6 cellular contexts compared by ENCODE assay signal in genomic region chr9:19113064-19113611, GRCh38. TPM values are rescaled to one million over a fixed set of nuclear protein-coding genes. Genes with fewer than 3 reads are reported as not detected.
DNase-seq lines count a peak whose midpoint lies in the region; ATAC-seq, FAIRE-seq and TF ChIP-seq lines count a peak whose summit lies in the region.
"Not testable (repeated sequence)": the region's sequence is repeated elsewhere in the genome, so short reads cannot be mapped to it uniquely, and the experiment has no call there.

No MANE protein-coding gene starts in this region.

- H3K4me1 ChIP-seq in HepG2 (ENCODE audit: insufficient read depth, low read length): peaks cover 56% of the 10 kb centered on the region
- H3K4me1 ChIP-seq in subcutaneous abdominal adipose tissue (ENCODE audit: control insufficient read depth in 5 of 5, insufficient read depth in 5 of 5, low read length in 5 of 5): not testable (repeated sequence)

- FAIRE-seq in HepG2 (lab: Jason Lieb, UNC): not testable (repeated sequence)

- peak overlapping the region; percentile 23 for H3K27ac Mint-ChIP-seq in activated T-cell treated with anti-CD3 and anti-CD28 coated beads, Interleukin-2, amount 50 U/mL, for 24 hours
- H3K27ac Mint-ChIP-seq in central memory CD8-positive, alpha-beta T cell (ENCODE audit: low read depth): peak overlapping the region; percentile 65
- H3K27ac Mint-ChIP-seq in mesothelial cell of epicardium (peak overlapping the region; percentile 25), progenitor cell of endocrine pancreas (peak overlapping the region; percentile 80)

- H2AFZ ChIP-seq in HepG2 (ENCODE audit: low read length): not testable (repeated sequence)

- not testable (repeated sequence) for H3K4me3 Mint-ChIP-seq in activated T-cell treated with anti-CD3 and anti-CD28 coated beads, Interleukin-2, amount 50 U/mL, for 24 hours; central memory CD8-positive, alpha-beta T cell; mesothelial cell of epicardium; progenitor cell of endocrine pancreas (ENCODE audit: low read depth)

- in situ Hi-C loops in HepG2 (cut with HindIII; ENCODE audit: extremely low pct_ligation_motif_present, low pct_unique_long_range_greater_than_20kb): not testable (repeated sequence)

- not testable (repeated sequence) for H3K9me3 Mint-ChIP-seq in activated T-cell treated with anti-CD3 and anti-CD28 coated beads, Interleukin-2, amount 50 U/mL, for 24 hours; central memory CD8-positive, alpha-beta T cell; mesothelial cell of epicardium; progenitor cell of endocrine pancreas (ENCODE audit: low read depth)

- POLR2A ChIA-PET in HepG2 (lab: Yijun Ruan, JAX): interaction anchor here (1.4 to 2.6 kb wide), 6 partner anchors 10 to 61 kb away, joined by 4 to 11 read pairs (median 6); no protein-coding TSS in a partner anchor

- not testable (repeated sequence) for H3K4me3 ChIP-seq in HepG2 (replicated peaks in 1 of 3; ENCODE audit: insufficient read depth in 1 of 3, low read depth in 2 of 3, low read length in 3 of 3); subcutaneous abdominal adipose tissue (ENCODE audit: low read depth in 1 of 5, low read length in 5 of 5)

- intact Hi-C loops in HepG2 (cut with micrococcal nuclease; ENCODE audit: unreplicated experiment): not testable (repeated sequence)

- ATAC-seq in central memory CD8-positive, alpha-beta T cell (replicated peaks; ENCODE audit: extremely low read depth, poor library complexity, severe bottlenecking): not testable (repeated sequence)
- ATAC-seq in HepG2: peak; percentile 11

- not testable (repeated sequence) for TF ChIP-seq EP300 in HepG2 (IDR thresholded peaks at IDR 0.05; ENCODE audit: low read depth in 2 of 2, low read length in 2 of 2); HepG2 (CRISPR knock-in tag; IDR thresholded peaks at IDR 0.05; ENCODE audit: borderline replicate concordance)

- not testable (repeated sequence) for H3K9me3 ChIP-seq in HepG2 (ENCODE audit: low read length); subcutaneous abdominal adipose tissue (ENCODE audit: control insufficient read depth in 5 of 5, low read length in 5 of 5)

- H3K27me3 Mint-ChIP-seq in activated T-cell treated with anti-CD3 and anti-CD28 coated beads, Interleukin-2, amount 50 U/mL, for 24 hours; central memory CD8-positive, alpha-beta T cell; mesothelial cell of epicardium (ENCODE audit: low read depth); progenitor cell of endocrine pancreas: not testable (repeated sequence)

- BruUV-seq in HepG2 (replicated peaks; lab: Mats Ljungman, UMichigan): not testable (repeated sequence)

- not testable (repeated sequence) for H3K27me3 ChIP-seq in HepG2 (ENCODE audit: control insufficient read depth in 1 of 2, insufficient read depth in 2 of 2, low read length in 2 of 2); subcutaneous abdominal adipose tissue (ENCODE audit: control insufficient read depth in 5 of 5, insufficient read depth in 4 of 5, low read length in 5 of 5)

- H4K20me1 ChIP-seq in HepG2 (ENCODE audit: insufficient read depth, low read length): peaks cover 21% of the 10 kb centered on the region

- H3K9ac ChIP-seq in HepG2 (ENCODE audit: insufficient read depth, low read depth, low read length); subcutaneous abdominal adipose tissue (ENCODE audit: low read length in 5 of 5): not testable (repeated sequence)

- not testable (repeated sequence) for H3K4me1 Mint-ChIP-seq in activated T-cell treated with anti-CD3 and anti-CD28 coated beads, Interleukin-2, amount 50 U/mL, for 24 hours (ENCODE audit: low read depth); central memory CD8-positive, alpha-beta T cell; mesothelial cell of epicardium; progenitor cell of endocrine pancreas (ENCODE audit: low read depth)

- not testable (repeated sequence) for H3K79me2 ChIP-seq in HepG2 (ENCODE audit: insufficient read depth, low read length)

- H3K36me3 Mint-ChIP-seq in activated T-cell treated with anti-CD3 and anti-CD28 coated beads, Interleukin-2, amount 50 U/mL, for 24 hours (ENCODE audit: low read depth): peaks cover 44% of the 10 kb centered on the region
- peaks cover 23% of the 10 kb centered on the region for H3K36me3 Mint-ChIP-seq in central memory CD8-positive, alpha-beta T cell (ENCODE audit: insufficient read depth)
- H3K36me3 Mint-ChIP-seq in mesothelial cell of epicardium: peaks cover 32% of the 10 kb centered on the region
- peaks cover 20% of the 10 kb centered on the region for H3K36me3 Mint-ChIP-seq in progenitor cell of endocrine pancreas (ENCODE audit: insufficient read depth)

- WGBS in HepG2 (ENCODE audit: low lambda C conversion rate): 95% methylated on average over 7 of the region's 7 CpGs

- TF ChIP-seq RAD21 in HepG2 (CRISPR knock-in tag; IDR thresholded peaks at IDR 0.05): not testable (repeated sequence)

- H3K36me3 ChIP-seq in HepG2 (replicated peaks in 1 of 2; ENCODE audit: control insufficient read depth in 1 of 2, insufficient read depth in 2 of 2, low read length in 2 of 2) (peaks cover 9 to 27% of the 10 kb centered on the region in 2 experiments), subcutaneous abdominal adipose tissue (ENCODE audit: control insufficient read depth in 5 of 5, insufficient read depth in 5 of 5, low read length in 5 of 5) (peaks cover 30 to 71% (median 45%) of the 10 kb centered on the region in 5 donors)

- DNase-seq in activated T-cell treated with anti-CD3 and anti-CD28 coated beads, Interleukin-2, amount 50 U/mL, for 24 hours; central memory CD8-positive, alpha-beta T cell (ENCODE audit: low spot score in 2 of 2); HepG2 (ENCODE audit: low spot score); mesothelial cell of epicardium (ENCODE audit: low spot score in 2 of 2, unreplicated experiment in 2 of 2); progenitor cell of endocrine pancreas (ENCODE audit: low spot score, unreplicated experiment): not testable (repeated sequence)

- TF ChIP-seq CTCF in HepG2 (CRISPR knock-in tag; IDR thresholded peaks at IDR 0.05); mesothelial cell of epicardium (IDR thresholded peaks at IDR 0.05; ENCODE audit: unreplicated experiment); progenitor cell of endocrine pancreas (IDR thresholded peaks at IDR 0.05; ENCODE audit: unreplicated experiment): not testable (repeated sequence)

- TF ChIP-seq POLR2A in HepG2 (IDR thresholded peaks at IDR 0.05; ENCODE audit: insufficient read depth in 1 of 2, low read depth in 2 of 2, low read length in 2 of 2): not testable (repeated sequence)

- H3K4me2 ChIP-seq in HepG2 (ENCODE audit: low read depth, low read length): not testable (repeated sequence)

- CTCF ChIA-PET in HepG2 (lab: Yijun Ruan, JAX; ENCODE audit: low intra/inter-chr PET ratio, low total read pairs): not testable (repeated sequence)

- H3K27ac ChIP-seq in HepG2 (ENCODE audit: extremely low read length, insufficient read depth, low read length): not testable (repeated sequence)
- peak overlapping the region; percentile 73 for H3K27ac ChIP-seq in subcutaneous abdominal adipose tissue (ENCODE audit: low read depth, low read length)

RNA-seq across cellular contexts. Expression of gene HAUS6, which starts 10.4 kb away (rescaled TPM):
- total RNA-seq in HepG2 (2016; rRNA removed; fragmentation: Illumina TruSeq; extraction: Trizol) (31.1 and 51.3 TPM in 2 replicates), mesothelial cell of epicardium (14.9 to 16.1 TPM (median 15.6 TPM) in 3 replicates), progenitor cell of endocrine pancreas (17.4 and 17.6 TPM in 2 replicates)
- total RNA-seq in HepG2 (2016; cell fraction: cytosol; rRNA removed; fragmentation: Illumina TruSeq; extraction: Trizol; ENCODE audit: low read depth): 8.8 and 9.4 TPM in 2 replicates
- total RNA-seq in HepG2 (2016; cell fraction: insoluble cytoplasmic fraction; rRNA removed; fragmentation: Illumina TruSeq; extraction: Trizol): 28.3 and 49.0 TPM in 2 replicates
- 13.2 and 16.4 TPM in 2 replicates for total RNA-seq in HepG2 (2016; cell fraction: membrane; rRNA removed; fragmentation: Illumina TruSeq; extraction: Trizol)
- total RNA-seq in HepG2 (2016; cell fraction: nucleus; rRNA removed; fragmentation: Illumina TruSeq; extraction: Trizol): 28.7 and 30.6 TPM in 2 replicates
- 6.2 and 9.8 TPM in 2 replicates for polyA plus RNA-seq in HepG2 (2011; rRNA removed)
- 3.9 and 4.5 TPM in 2 replicates for polyA plus RNA-seq in HepG2 (2011; cell fraction: cytosol; rRNA removed)
- polyA plus RNA-seq in HepG2 (2011; cell fraction: nucleus; rRNA removed): 5.5 and 6.2 TPM in 2 replicates
- polyA plus RNA-seq in HepG2 (2012): 8.1 and 13.3 TPM in 2 replicates
- polyA plus RNA-seq in HepG2 (2016; cell fraction: cytosol; fragmentation: Illumina TruSeq; extraction: Trizol; ENCODE audit: low read depth): 0.77 and 1.1 TPM in 2 replicates
- polyA plus RNA-seq in HepG2 (2016; cell fraction: insoluble cytoplasmic fraction; fragmentation: Illumina TruSeq; extraction: Trizol; ENCODE audit: low read depth): 25.0 and 27.9 TPM in 2 replicates
- 3.1 and 3.4 TPM in 2 replicates for polyA plus RNA-seq in HepG2 (2016; cell fraction: membrane; fragmentation: Illumina TruSeq; extraction: Trizol; ENCODE audit: low read depth)
- polyA plus RNA-seq in HepG2 (2016; cell fraction: nucleus; fragmentation: Illumina TruSeq; extraction: Trizol; ENCODE audit: insufficient read depth, low read depth): 36.4 and 41.0 TPM in 2 replicates
- polyA minus RNA-seq in HepG2 (2011; rRNA and poly(A)+ RNA removed; ENCODE audit: low replicate concordance): 10.4 and 16.3 TPM in 2 replicates
- polyA minus RNA-seq in HepG2 (2011; cell fraction: cytosol; rRNA and poly(A)+ RNA removed): 9.9 and 12.0 TPM in 2 replicates
- polyA minus RNA-seq in HepG2 (2011; cell fraction: nucleus; rRNA and poly(A)+ RNA removed): 21.0 and 21.8 TPM in 2 replicates

RNA-seq across cellular contexts. Expression of gene PLIN2, which starts 14.2 kb away (rescaled TPM):
- total RNA-seq in HepG2 (2016; rRNA removed; fragmentation: Illumina TruSeq; extraction: Trizol): 173 and 246 TPM in 2 replicates
- total RNA-seq in HepG2 (2016; cell fraction: cytosol; rRNA removed; fragmentation: Illumina TruSeq; extraction: Trizol; ENCODE audit: low read depth): 50.1 and 56.5 TPM in 2 replicates
- 166 and 239 TPM in 2 replicates for total RNA-seq in HepG2 (2016; cell fraction: insoluble cytoplasmic fraction; rRNA removed; fragmentation: Illumina TruSeq; extraction: Trizol)
- total RNA-seq in HepG2 (2016; cell fraction: membrane; rRNA removed; fragmentation: Illumina TruSeq; extraction: Trizol): 84.9 and 96.5 TPM in 2 replicates
- total RNA-seq in HepG2 (2016; cell fraction: nucleus; rRNA removed; fragmentation: Illumina TruSeq; extraction: Trizol): 91.2 and 93.1 TPM in 2 replicates
- polyA plus RNA-seq in HepG2 (2011; rRNA removed): 822 and 951 TPM in 2 replicates
- polyA plus RNA-seq in HepG2 (2011; cell fraction: cytosol; rRNA removed): 1,188 and 1,378 TPM in 2 replicates
- polyA plus RNA-seq in HepG2 (2011; cell fraction: nucleus; rRNA removed): 444 and 605 TPM in 2 replicates
- 656 and 669 TPM in 2 replicates for polyA plus RNA-seq in HepG2 (2012)
- 43.1 and 46.9 TPM in 2 replicates for polyA plus RNA-seq in HepG2 (2016; cell fraction: cytosol; fragmentation: Illumina TruSeq; extraction: Trizol; ENCODE audit: low read depth)
- polyA plus RNA-seq in HepG2 (2016; cell fraction: insoluble cytoplasmic fraction; fragmentation: Illumina TruSeq; extraction: Trizol; ENCODE audit: low read depth): 237 and 238 TPM in 2 replicates
- 58.7 and 59.1 TPM in 2 replicates for polyA plus RNA-seq in HepG2 (2016; cell fraction: membrane; fragmentation: Illumina TruSeq; extraction: Trizol; ENCODE audit: low read depth)
- 110 and 124 TPM in 2 replicates for polyA plus RNA-seq in HepG2 (2016; cell fraction: nucleus; fragmentation: Illumina TruSeq; extraction: Trizol; ENCODE audit: insufficient read depth, low read depth)
- polyA minus RNA-seq in HepG2 (2011; rRNA and poly(A)+ RNA removed; ENCODE audit: low replicate concordance): 19.7 and 3,602 TPM in 2 replicates
- polyA minus RNA-seq in HepG2 (2011; cell fraction: cytosol; rRNA and poly(A)+ RNA removed): 634 and 723 TPM in 2 replicates
- polyA minus RNA-seq in HepG2 (2011; cell fraction: nucleus; rRNA and poly(A)+ RNA removed): 230 and 413 TPM in 2 replicates
- total RNA-seq in mesothelial cell of epicardium: 95.1 to 99.4 TPM (median 96.9 TPM) in 3 replicates
- total RNA-seq in progenitor cell of endocrine pancreas: 98.1 and 99.5 TPM in 2 replicates

Comparison
In these comparisons a context has a peak if more than half of its experiments do, and no peak if none do; other contexts are left out.
1. H3K27ac Mint-ChIP-seq: peak in every context shown above with its lines; median percentile 80 in progenitor cell of endocrine pancreas; 65 in central memory CD8-positive, alpha-beta T cell; 25 in mesothelial cell of epicardium; 23 in activated T-cell treated with anti-CD3 and anti-CD28 coated beads, Interleukin-2, amount 50 U/mL, for 24 hours.